ENCODE assay signal across 1 cellular context in genomic region chr15:83671603-83672002, GRCh38.
TF ChIP-seq lines count a peak whose summit lies in the region.

No MANE protein-coding gene starts in this region.

TF ChIP-seq in A549, 52 proteins besides CTCF, POLR2A, EP300 and RAD21 (continued from another document):
- TF ChIP-seq, protein P1, sequence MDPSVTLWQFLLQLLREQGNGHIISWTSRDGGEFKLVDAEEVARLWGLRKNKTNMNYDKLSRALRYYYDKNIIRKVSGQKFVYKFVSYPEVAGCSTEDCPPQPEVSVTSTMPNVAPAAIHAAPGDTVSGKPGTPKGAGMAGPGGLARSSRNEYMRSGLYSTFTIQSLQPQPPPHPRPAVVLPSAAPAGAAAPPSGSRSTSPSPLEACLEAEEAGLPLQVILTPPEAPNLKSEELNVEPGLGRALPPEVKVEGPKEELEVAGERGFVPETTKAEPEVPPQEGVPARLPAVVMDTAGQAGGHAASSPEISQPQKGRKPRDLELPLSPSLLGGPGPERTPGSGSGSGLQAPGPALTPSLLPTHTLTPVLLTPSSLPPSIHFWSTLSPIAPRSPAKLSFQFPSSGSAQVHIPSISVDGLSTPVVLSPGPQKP (IDR thresholded peaks at IDR 0.05; ENCODE audit: low read depth, low read length) = no peak
